In genomic region chr15:38453971-38454686, GRCh38 we compare ENCODE assay signal across 1 cellular context.
A peak's percentile ranks its signal among the peaks of the same experiment; 100 is the strongest.
TF ChIP-seq lines count a peak whose summit lies in the region.

FAM98B (plus strand) TSS chr15:38454127; CDS start chr15:38454162, 35 bp downstream.

TF ChIP-seq in K562, 482 proteins besides CTCF, POLR2A, EP300 and RAD21 (continued from another document and continues in another):
- TF ChIP-seq ID3 (CRISPR knock-in tag; IDR thresholded peaks at IDR 0.05) (no peak), ID3 (tag; IDR thresholded peaks at IDR 0.05) (peak; percentile 68), SRSF3 (IDR thresholded peaks at IDR 0.05; ENCODE audit: insufficient read depth, low read length) (no peak), SP1 (CRISPR knock-in tag; IDR thresholded peaks at IDR 0.05) (peak; percentile 69; the same call in 1 of the 2 replicates), ZNF589 (CRISPR knock-in tag; IDR thresholded peaks at IDR 0.05; ENCODE audit: low read depth) (no peak), USF1 (CRISPR knock-in tag; IDR thresholded peaks at IDR 0.05) (no peak), ZNF639 (CRISPR knock-in tag; conservative IDR thresholded peaks at IDR 0.05 in 1 of 2, IDR thresholded peaks at IDR 0.05 in 1 of 2) (peak in 1 of 2 experiments; percentile 55; a peak in 1 of 4 replicates), POU5F1 (IDR thresholded peaks at IDR 0.05; ENCODE audit: borderline replicate concordance, low read depth, low read length, partially characterized antibody) (no peak), NR2C2 (CRISPR knock-in tag; IDR thresholded peaks at IDR 0.05) (peak; percentile 91), NR2C2 (tag; IDR thresholded peaks at IDR 0.05) (peak; percentile 98), BMI1 (IDR thresholded peaks at IDR 0.05; ENCODE audit: low read length) (0 out of 2 replicates have a peak, but pooled peaks have one; percentile 16), CLOCK (CRISPR knock-in tag; IDR thresholded peaks at IDR 0.05; ENCODE audit: borderline replicate concordance) (no peak), ADNP (tag; IDR thresholded peaks at IDR 0.05) (no peak), ZNF347 (CRISPR knock-in tag; IDR thresholded peaks at IDR 0.05; ENCODE audit: low read depth) (no peak), OTX1 (CRISPR knock-in tag; IDR thresholded peaks at IDR 0.05) (peak; percentile 79; the same call in 1 of the 2 replicates), ELK3 (CRISPR knock-in tag; IDR thresholded peaks at IDR 0.05) (no peak), MXD1 (CRISPR knock-in tag; IDR thresholded peaks at IDR 0.05; ENCODE audit: borderline replicate concordance, poor library complexity, severe bottlenecking) (no peak), ZNF830 (CRISPR knock-in tag; IDR thresholded peaks at IDR 0.05) (no peak), DIDO1 (tag; IDR thresholded peaks at IDR 0.05; ENCODE audit: low read depth) (peak; percentile 95), ZFP36 (IDR thresholded peaks at IDR 0.05; ENCODE audit: low read depth, low read length, partially characterized antibody) (peak; percentile 26), MTA1 (IDR thresholded peaks at IDR 0.05; ENCODE audit: borderline replicate concordance) (no peak), HSF4 (CRISPR knock-in tag; IDR thresholded peaks at IDR 0.05; ENCODE audit: borderline replicate concordance) (peak; percentile 47; the same call in 1 of the 2 replicates), SMARCB1 (IDR thresholded peaks at IDR 0.05; ENCODE audit: insufficient read length, low read depth) (no peak), MTF1 (CRISPR knock-in tag; IDR thresholded peaks at IDR 0.05; ENCODE audit: borderline replicate concordance) (no peak), ZNF75A (CRISPR knock-in tag; IDR thresholded peaks at IDR 0.05) (no peak), JUN (IDR thresholded peaks at IDR 0.05; ENCODE audit: borderline replicate concordance, low read depth, low read length) (0 out of 2 replicates have a peak, but pooled peaks have one; percentile 38), JUN (CRISPR knock-in tag; IDR thresholded peaks at IDR 0.05; ENCODE audit: borderline replicate concordance) (no peak), SMC3 (conservative IDR thresholded peaks at IDR 0.05; ENCODE audit: insufficient read depth, low read depth, low read length) (0 out of 2 replicates have a peak, but pooled peaks have one; percentile 2), DPF2 (IDR thresholded peaks at IDR 0.05) (0 out of 2 replicates have a peak, but pooled peaks have one; percentile 39), RNF2 (IDR thresholded peaks at IDR 0.05) (peak; percentile 91), ZNF197 (CRISPR knock-in tag; IDR thresholded peaks at IDR 0.05; ENCODE audit: low read depth) (peak; percentile 57; the same call in 1 of the 2 replicates), CBFB (CRISPR knock-in tag; IDR thresholded peaks at IDR 0.05) (no peak), RBBP5 (IDR thresholded peaks at IDR 0.05; ENCODE audit: borderline replicate concordance, insufficient read depth, low read length, poor library complexity, severe bottlenecking) (peak; percentile 98), ELF4 (CRISPR knock-in tag; IDR thresholded peaks at IDR 0.05) (no peak), MAX (CRISPR knock-in tag; IDR thresholded peaks at IDR 0.05) (peak; percentile 61), RFX5 (IDR thresholded peaks at IDR 0.05; ENCODE audit: low read depth, low read length) (no peak), NR2F6 (CRISPR knock-in tag; IDR thresholded peaks at IDR 0.05) (no peak), HIVEP1 (CRISPR knock-in tag; IDR thresholded peaks at IDR 0.05) (peak; percentile 71; the same call in 1 of the 2 replicates), MCM3 (IDR thresholded peaks at IDR 0.05) (no peak), ZBTB5 (IDR thresholded peaks at IDR 0.05) (no peak), KHSRP (IDR thresholded peaks at IDR 0.05) (no peak), DMBX1 (CRISPR knock-in tag; IDR thresholded peaks at IDR 0.05; ENCODE audit: borderline replicate concordance) (peak; percentile 59; the same call in 1 of the 2 replicates), BHLHE40 (IDR thresholded peaks at IDR 0.05; ENCODE audit: low read length) (peak; percentile 61), LEF1 (IDR thresholded peaks at IDR 0.05) (no peak), CUX1 (CRISPR knock-in tag; IDR thresholded peaks at IDR 0.05) (0 out of 2 replicates have a peak, but pooled peaks have one; percentile 60), NFE2 (IDR thresholded peaks at IDR 0.05; ENCODE audit: low read depth) (no peak; the same call in 1 of the 2 replicates), ZNF583 (CRISPR knock-in tag; IDR thresholded peaks at IDR 0.05) (no peak), ZNF77 (CRISPR knock-in tag; IDR thresholded peaks at IDR 0.05) (no peak), SRSF9 (IDR thresholded peaks at IDR 0.05; ENCODE audit: borderline replicate concordance, low read depth, low read length) (no peak), SIX5 (IDR thresholded peaks at IDR 0.05; ENCODE audit: borderline replicate concordance in 1 of 2, insufficient read depth in 1 of 2, low read depth in 1 of 2, low read length in 2 of 2) (peak; percentile 49 to 58; a peak in 3 of 4 replicates), GATAD2B (IDR thresholded peaks at IDR 0.05; ENCODE audit: borderline replicate concordance) (peak; percentile 57)
